In genomic region chr1:206203364-206204158, GRCh38 we compare ENCODE assay signal across 8 cellular contexts. TPM values are rescaled to one million over a fixed set of nuclear protein-coding genes. Genes with fewer than 3 reads are reported as not detected.
DNase-seq lines count a peak whose midpoint lies in the region; ATAC-seq and TF ChIP-seq lines count a peak whose summit lies in the region.
"Not testable (repeated sequence)": the region's sequence is repeated elsewhere in the genome, so short reads cannot be mapped to it uniquely, and the experiment has no call there.

Gene SRGAP2, plus strand, starts transcription at chr1:206203541. Its CDS starts 2,430 bp downstream, at chr1:206205971.

- H3K27me3 ChIP-seq in gastrocnemius medialis; aorta (ENCODE audit: control insufficient read depth in 1 of 2, insufficient read depth in 2 of 2, low read length in 1 of 2): not testable (repeated sequence)

- ATAC-seq in GM19324 (IDR thresholded peaks at IDR 0.05; ENCODE audit: low FRiP score, unreplicated experiment) (peak; percentile 4), HG03520 (IDR thresholded peaks at IDR 0.05; ENCODE audit: unreplicated experiment) (peak; percentile 0), gastrocnemius medialis (peak; percentile 18 to 30), aorta (ENCODE audit: low FRiP score) (peak; percentile 81)

- not testable (repeated sequence) for H3K4me1 ChIP-seq in gastrocnemius medialis; aorta (ENCODE audit: control insufficient read depth in 1 of 2, insufficient read depth in 2 of 2, low read length in 2 of 2)

- not testable (repeated sequence) for H3K9me3 ChIP-seq in gastrocnemius medialis; aorta (ENCODE audit: control insufficient read depth, low read length)

- H3K27ac ChIP-seq in gastrocnemius medialis (peak within 1 kb of the TSS; percentile 78 to 83 (median 81)), aorta (ENCODE audit: low read depth in 1 of 2, low read length in 2 of 2) (peak within 1 kb of the TSS in 1 of 2 donors; percentile 59)

- intact Hi-C loops in gastrocnemius medialis (cut with DNase I; ENCODE audit: low total_unique reads); aorta (cut with DNase I): not testable (repeated sequence)

- not testable (repeated sequence) for TF ChIP-seq CTCF in choroid plexus epithelial cell (conservative IDR thresholded peaks at IDR 0.05; ENCODE audit: low read depth, low read length); gastrocnemius medialis (IDR thresholded peaks at IDR 0.05 in 4 of 5, conservative IDR thresholded peaks at IDR 0.05 in 1 of 5)

- in situ Hi-C loops in gastrocnemius medialis (cut with MboI; ENCODE audit: low sequenced_read_pairs in 4 of 4) = not testable (repeated sequence)

- not testable (repeated sequence) for H3K36me3 ChIP-seq in gastrocnemius medialis; aorta (ENCODE audit: control insufficient read depth in 1 of 2, insufficient read depth in 2 of 2, low read length in 1 of 2)

- WGBS in aorta, 2 donors = 0 to 1% methylated on average over 9 to 26 of the region's 63 CpGs

- not testable (repeated sequence) for TF ChIP-seq POLR2A in gastrocnemius medialis (IDR thresholded peaks at IDR 0.05)

- peak; percentile 77 for DNase-seq in NCI-H82 (lab: John Stamatoyannopoulos, UW)
- peak; percentile 24 for DNase-seq in activated CD4-positive, alpha-beta T cell treated with anti-CD3 and anti-CD28 coated beads, Interleukin-2, amount 50 U/mL, for 1 hour
- DNase-seq in choroid plexus epithelial cell (ENCODE audit: low read depth) = peak; percentile 69
- peak; percentile 69 for DNase-seq in islet precursor cell
- peak; percentile 26 to 62 for DNase-seq in gastrocnemius medialis
- peak; percentile 78 to 88 for DNase-seq in aorta

- H3K4me3 ChIP-seq in choroid plexus epithelial cell (ENCODE audit: low read depth, low read length) = peak within 1 kb of the TSS; percentile 60
- H3K4me3 ChIP-seq in gastrocnemius medialis = peak within 1 kb of the TSS; percentile 65 to 76 (median 70)
- H3K4me3 ChIP-seq in aorta (ENCODE audit: low read length in 2 of 2) = peak within 1 kb of the TSS in 1 of 2 donors; percentile 26

RNA-seq across cellular contexts. Expression of gene SRGAP2, which starts in this region (rescaled TPM):
- total RNA-seq in gastrocnemius medialis = 10 to 100 TPM in 2 of 4 donors, 1 to 10 TPM in 2; 8.7 to 13.2 (median 11.0) TPM
- total RNA-seq in aorta = 100 to 1,000 TPM in 1 of 2 donors, 10 to 100 TPM in 1; 92.2 to 117 TPM
- 10 to 100 TPM in 1 of 2 donors, 1 to 10 TPM in 1; 7.9 to 17.4 TPM for polyA plus RNA-seq in aorta

Comparison
In these comparisons a context has a peak if more than half of its experiments do, and no peak if none do; other contexts are left out.
1. RNA of gene SRGAP2 (total RNA-seq): 92.2 to 117 TPM in aorta; 8.7 to 13.2 TPM in gastrocnemius medialis; every median in the first group is over 4 times any median in the second.
2. ATAC-seq: peak in every context shown above with its lines; median percentile 81 in aorta; 24 in gastrocnemius medialis; 4 in GM19324; 0 in HG03520.
3. DNase-seq: peak in every context shown above with its lines; median percentile 83 in aorta; 77 in NCI-H82; 69 in choroid plexus epithelial cell; 69 in islet precursor cell; 44 in gastrocnemius medialis; 24 in activated CD4-positive, alpha-beta T cell treated with anti-CD3 and anti-CD28 coated beads, Interleukin-2, amount 50 U/mL, for 1 hour.